Comparison of ENCODE assay signal across 25 cellular contexts in the genomic region with DNA sequence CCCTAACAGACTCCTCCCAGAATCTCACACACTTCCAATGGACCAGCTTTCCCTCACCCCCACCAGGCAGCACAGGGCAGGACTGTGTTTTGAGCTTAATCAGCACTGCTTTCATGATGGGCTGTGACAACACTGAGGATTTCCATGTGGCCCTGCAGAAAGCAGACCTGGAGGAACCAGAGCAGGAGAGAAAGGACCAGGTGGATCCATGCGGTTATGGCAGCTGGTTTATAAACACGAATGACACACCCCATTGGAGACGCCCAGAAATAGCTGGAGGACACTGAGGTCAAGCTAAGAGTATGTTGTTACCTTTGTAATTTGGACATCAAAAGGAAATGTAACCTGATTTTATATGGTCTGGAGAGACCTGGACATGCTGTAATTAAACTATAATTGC. TPM values are rescaled to one million over a fixed set of nuclear protein-coding genes. Genes with fewer than 3 reads are reported as not detected.
DNase-seq lines count a peak whose midpoint lies in the region; ATAC-seq and TF ChIP-seq lines count a peak whose summit lies in the region.
"Had no signal": no experiment of that assay in that cellular context is flagged by ENCODE, and none has a peak within 500 bp of the region (broad histone marks: within the 10 kb centered on the region; RNA-seq: fewer than 3 reads in every experiment).

No MANE protein-coding gene starts in this region.

- no peaks in the 10 kb centered on the region for H3K9me3 Mint-ChIP-seq in activated B cell treated with CpG ODN at 0.5 μM for 24 hours
- peaks cover 0 to 2% (median 0%) of the 10 kb centered on the region in 11 donors for H3K9me3 Mint-ChIP-seq in naive thymus-derived CD4-positive, alpha-beta T cell
- H3K9me3 Mint-ChIP-seq: activated CD4-positive, alpha-beta memory T cell treated with anti-CD3 and anti-CD28 coated beads, Interleukin-2, amount 10 ng/mL, durations not matched to agents 7 days and 5 days; type B pancreatic cell had no signal

- TF ChIP-seq CTCF in KMS-11 (conservative IDR thresholded peaks at IDR 0.05; ENCODE audit: low read depth, low read length), result no peak
- TF ChIP-seq CTCF in activated B cell treated with CpG ODN at 0.5 μM for 24 hours (IDR thresholded peaks at IDR 0.05), result no peak

- H3K4me1 ChIP-seq in KMS-11 (ENCODE audit: low read depth, poor library complexity, severe bottlenecking), result peaks cover 58% of the 10 kb centered on the region
- peaks cover 26 to 65% of the 10 kb centered on the region in 2 donors for H3K4me1 ChIP-seq in naive thymus-derived CD4-positive, alpha-beta T cell (ENCODE audit: control insufficient read depth in 2 of 2, insufficient read depth in 2 of 2, low read length in 2 of 2)
- H3K4me1 ChIP-seq: body of pancreas had no signal

- H3K36me3 ChIP-seq in KMS-11 (ENCODE audit: insufficient read depth), result no peaks in the 10 kb centered on the region
- no peaks in the 10 kb centered on the region for H3K36me3 ChIP-seq in naive thymus-derived CD4-positive, alpha-beta T cell (ENCODE audit: control insufficient read depth in 2 of 3, insufficient read depth in 3 of 3, low read length in 3 of 3)

- H3K27me3 Mint-ChIP-seq in activated B cell treated with CpG ODN at 0.5 μM for 24 hours, result no peaks in the 10 kb centered on the region
- peaks cover 0 to under 1% (median 0%) of the 10 kb centered on the region in 5 donors for H3K27me3 Mint-ChIP-seq in naive thymus-derived CD4-positive, alpha-beta T cell
- H3K27me3 Mint-ChIP-seq: type B pancreatic cell had no signal

- H3K27me3 ChIP-seq in KMS-11 (ENCODE audit: insufficient read depth, low read depth), result no peaks in the 10 kb centered on the region
- no peaks in the 10 kb centered on the region for H3K27me3 ChIP-seq in naive thymus-derived CD4-positive, alpha-beta T cell (ENCODE audit: control insufficient read depth in 2 of 2, insufficient read depth in 2 of 2, low read length in 2 of 2)
- H3K27me3 ChIP-seq: body of pancreas had no signal

- no peak overlapping the region for H3K4me3 ChIP-seq in KMS-11 (IDR thresholded peaks at IDR 0.05; ENCODE audit: insufficient read depth, low read depth, low read length)
- no peak overlapping the region for H3K4me3 ChIP-seq in naive thymus-derived CD4-positive, alpha-beta T cell (ENCODE audit: low read length)
- H3K4me3 ChIP-seq: body of pancreas, psoas muscle had no signal

- DNase-seq in NCI-H146 (lab: John Stamatoyannopoulos, UW) (peak; percentile 47), NCI-H146 treated with DMSO at 0.1 percent for 48 hours (lab: John Stamatoyannopoulos, UW; ENCODE audit: unreplicated experiment) (no peak), activated B cell treated with CpG ODN at 0.5 μM for 24 hours (no peak), NCI-H2081 treated with DMSO at 0.1 percent for 48 hours (lab: John Stamatoyannopoulos, UW) (no peak), DMS79 treated with DMSO at 0.1 percent for 48 hours (lab: John Stamatoyannopoulos, UW) (no peak)
- DNase-seq in naive thymus-derived CD4-positive, alpha-beta T cell, result no peak
- DNase-seq: 8988T; activated CD4-positive, alpha-beta memory T cell treated with anti-CD3 and anti-CD28 coated beads, Interleukin-2, amount 10 ng/mL, durations not matched to agents 7 days and 5 days; activated effector memory CD4-positive, alpha-beta T cell treated with Interleukin-2 at 50 U/mL for 16 hours; body of pancreas; effector CD4-positive, alpha-beta T cell; head of caudate nucleus; KBM-7; mammary epithelial cell; MM.1S; NCI-H1694; NCI-H2171 treated with DMSO at 0.1 percent for 48 hours; NCI-H524 treated with DMSO at 0.1 percent for 48 hours; nucleus accumbens; OCI-M1; psoas muscle had no signal

- H3K79me2 ChIP-seq in KMS-11 (ENCODE audit: insufficient read depth, low read depth), result no peaks in the 10 kb centered on the region

- H4K20me1 ChIP-seq in KMS-11 (ENCODE audit: insufficient read depth), result no peaks in the 10 kb centered on the region

- H3K27ac Mint-ChIP-seq in activated B cell treated with CpG ODN at 0.5 μM for 24 hours, result peak overlapping the region; percentile 93
- peak overlapping the region in 6 of 9 donors; percentile 30 to 98 (median 86) for H3K27ac Mint-ChIP-seq in naive thymus-derived CD4-positive, alpha-beta T cell
- H3K27ac Mint-ChIP-seq: activated CD4-positive, alpha-beta memory T cell treated with anti-CD3 and anti-CD28 coated beads, Interleukin-2, amount 10 ng/mL, durations not matched to agents 7 days and 5 days; type B pancreatic cell had no signal

- no peak for ATAC-seq in activated B cell treated with CpG ODN at 0.5 μM for 24 hours (ENCODE audit: low read depth)
- no peak for ATAC-seq in naive thymus-derived CD4-positive, alpha-beta T cell
- ATAC-seq in GM21526 (IDR thresholded peaks at IDR 0.05; ENCODE audit: low FRiP score, unreplicated experiment), result no peak
- ATAC-seq: body of pancreas, psoas muscle, Right ventricle myocardium inferior had no signal

- CTCF ChIA-PET in activated B cell treated with CpG ODN at 0.5 μM for 24 hours (lab: Charles Lee), result interaction anchor here (1.3 to 7.2 kb wide), 5 partner anchors 14 to 180 kb away, joined by 3 to 96 read pairs (median 12); a partner anchor contains a TSS
- CTCF ChIA-PET in naive thymus-derived CD4-positive, alpha-beta T cell (lab: Charles Lee), result interaction anchor here (0.6 to 2.1 kb wide), 4 partner anchors 12 to 183 kb away, joined by 3 to 12 read pairs (median 4); no protein-coding TSS in a partner anchor

- no peaks in the 10 kb centered on the region for H3K36me3 Mint-ChIP-seq in activated B cell treated with CpG ODN at 0.5 μM for 24 hours (ENCODE audit: low read depth)
- peaks cover 0 to 4% (median 2%) of the 10 kb centered on the region in 5 donors for H3K36me3 Mint-ChIP-seq in naive thymus-derived CD4-positive, alpha-beta T cell
- H3K36me3 Mint-ChIP-seq: type B pancreatic cell had no signal

- no peaks in the 10 kb centered on the region for H3K9me3 ChIP-seq in naive thymus-derived CD4-positive, alpha-beta T cell (ENCODE audit: control insufficient read depth in 2 of 3, low read length in 3 of 3)
- H3K9me3 ChIP-seq: body of pancreas, psoas muscle had no signal

- no peak overlapping the region for H3K9ac ChIP-seq in KMS-11

- POLR2A ChIA-PET in activated B cell treated with CpG ODN at 0.5 μM for 24 hours (lab: Charles Lee), result interaction anchor here (0.8 to 11.4 kb wide), 3 partner anchors 17 to 74 kb away, joined by 3 to 442 read pairs (median 16); a partner anchor contains a TSS
- POLR2A ChIA-PET in naive thymus-derived CD4-positive, alpha-beta T cell (lab: Charles Lee), result interaction anchor here (0.8 to 3.1 kb wide), 4 partner anchors 11 to 74 kb away, joined by 3 to 24 read pairs (median 3); a partner anchor contains a TSS

- intact Hi-C loops in activated B cell treated with CpG ODN at 0.5 μM for 24 hours (cut with micrococcal nuclease), result loop anchor here (10.0 kb wide), 1 partner anchor 428 kb away; a partner anchor contains a TSS
- intact Hi-C loops in naive thymus-derived CD4-positive, alpha-beta T cell (cut with micrococcal nuclease), result loop anchor here in 1 of 2 donors (10.0 kb wide), 1 partner anchor 558 kb away; no protein-coding TSS in a partner anchor

- H3K4me1 Mint-ChIP-seq in activated B cell treated with CpG ODN at 0.5 μM for 24 hours, result peaks cover 98% of the 10 kb centered on the region
- H3K4me1 Mint-ChIP-seq in naive thymus-derived CD4-positive, alpha-beta T cell, result peaks cover 28 to 73% (median 58%) of the 10 kb centered on the region in 7 donors

- no peak overlapping the region for H3K27ac ChIP-seq in KMS-11
- H3K27ac ChIP-seq in naive thymus-derived CD4-positive, alpha-beta T cell (ENCODE audit: low read depth, low read length), result no peak overlapping the region
- H3K27ac ChIP-seq: body of pancreas, psoas muscle had no signal

- H2AFZ ChIP-seq in KMS-11 (ENCODE audit: low read depth), result peak overlapping the region; percentile 66; the same call in 1 of the 2 replicates

- peak overlapping the region; percentile 52; the same call in 1 of the 2 replicates for H3K4me2 ChIP-seq in KMS-11

- no peak overlapping the region for H3K4me3 Mint-ChIP-seq in activated B cell treated with CpG ODN at 0.5 μM for 24 hours
- H3K4me3 Mint-ChIP-seq in naive thymus-derived CD4-positive, alpha-beta T cell, result peak overlapping the region in 5 of 10 donors; percentile 3 to 28 (median 12)
- H3K4me3 Mint-ChIP-seq: activated CD4-positive, alpha-beta memory T cell treated with anti-CD3 and anti-CD28 coated beads, Interleukin-2, amount 10 ng/mL, durations not matched to agents 7 days and 5 days; type B pancreatic cell had no signal

RNA-seq across cellular contexts. Expression of a gene that starts 31.7 kb away (rescaled TPM):
- total RNA-seq in activated B cell treated with CpG ODN at 0.5 μM for 24 hours, result 26.2 and 31.5 TPM in 2 replicates
- total RNA-seq in naive thymus-derived CD4-positive, alpha-beta T cell, result 10 to 100 TPM; 38.1 to 92.6 (median 62.4) TPM
- polyA plus RNA-seq in naive thymus-derived CD4-positive, alpha-beta T cell, result 10 to 100 TPM; 68.7 to 76.8 TPM
